17 cellular contexts compared by ENCODE assay signal in genomic region chr14:23643533-23644194, GRCh38. TPM values are rescaled to one million over a fixed set of nuclear protein-coding genes. Genes with fewer than 3 reads are reported as not detected.
"Had no signal": no experiment of that assay in that cellular context is flagged by ENCODE, and none has a peak within 500 bp of the region (broad histone marks: within the 10 kb centered on the region; RNA-seq: fewer than 3 reads in every experiment).

No MANE protein-coding gene starts in this region.

- H3K27ac Mint-ChIP-seq: IgD-negative memory B cell had no signal

- H3K4me2 ChIP-seq: SK-N-SH had no signal

- H3K4me1 Mint-ChIP-seq: IgD-negative memory B cell had no signal

- H3K9me3 ChIP-seq: SK-N-SH had no signal

- H3K9ac ChIP-seq: SK-N-SH had no signal

- DNase-seq: KBM-7, MV-4-11, NCI-H1092 treated with DMSO at 0.1 percent for 48 hours, NCI-H1436, NCI-H187, NCI-H2029, NCI-H2171 treated with DMSO at 0.1 percent for 48 hours, NCI-H510A, NCI-H524 treated with DMSO at 0.1 percent for 48 hours, NCI-H69, NCI-H774, SHP77, SK-N-SH, SW 1271 had no signal

- H3K9me3 Mint-ChIP-seq: IgD-negative memory B cell had no signal

- ATAC-seq: Panc1 had no signal

- H3K27ac ChIP-seq: RWPE1 had no signal

- H3K36me3 Mint-ChIP-seq: IgD-negative memory B cell had no signal

- H3K4me3 Mint-ChIP-seq: IgD-negative memory B cell had no signal

RNA-seq across cellular contexts. Expression of gene DHRS2, which starts 7.5 kb away (rescaled TPM):
- polyA plus RNA-seq: IgD-negative memory B cell had no signal
